ENCODE assay signal across 1 cellular context in genomic region chr22:39220450-39220849, GRCh38.
TF ChIP-seq lines count a peak whose summit lies in the region.

No MANE protein-coding gene starts in this region.

TF ChIP-seq in neural cell, 6 proteins besides CTCF, POLR2A, EP300 and RAD21 (continued from another document):
- TF ChIP-seq REST (IDR thresholded peaks at IDR 0.05; ENCODE audit: borderline replicate concordance): no peak
